In genomic region chr18:12086249-12086648, GRCh38 we compare ENCODE assay signal across 17 cellular contexts. TPM values are rescaled to one million over a fixed set of nuclear protein-coding genes. Genes with fewer than 3 reads are reported as not detected.
A peak's percentile ranks its signal among the peaks of the same experiment; 100 is the strongest.
DNase-seq lines count a peak whose midpoint lies in the region; ATAC-seq lines count a peak whose summit lies in the region.
"Had no signal": no experiment of that assay in that cellular context is flagged by ENCODE, and none has a peak within 500 bp of the region (broad histone marks: within the 10 kb centered on the region; RNA-seq: fewer than 3 reads in every experiment).

No MANE protein-coding gene starts in this region.

- peaks cover 17% of the 10 kb centered on the region for H3K27me3 Mint-ChIP-seq in activated CD8-positive, alpha-beta memory T cell treated with anti-CD3 and anti-CD28 coated beads, Interleukin-2, amount 10 ng/mL, durations not matched to agents 7 days and 5 days
- H3K27me3 Mint-ChIP-seq in stimulated activated memory B cell treated with anti-CD40 and anti-IgM and Interleukin-4, amounts not matched to agents 10 μg/mL and 1 μg/mL and 100 μg/mL, for 72 hours: peaks cover 22% of the 10 kb centered on the region

- no peak overlapping the region for H3K4me3 Mint-ChIP-seq in activated CD8-positive, alpha-beta memory T cell treated with anti-CD3 and anti-CD28 coated beads, Interleukin-2, amount 10 ng/mL, durations not matched to agents 7 days and 5 days
- H3K4me3 Mint-ChIP-seq in stimulated activated memory B cell treated with anti-CD40 and anti-IgM and Interleukin-4, amounts not matched to agents 10 μg/mL and 1 μg/mL and 100 μg/mL, for 72 hours: no peak overlapping the region
- H3K4me3 Mint-ChIP-seq: CD4-positive, CD25-positive, alpha-beta regulatory T cell; HFFc6 had no signal

- DNase-seq in activated CD8-positive, alpha-beta memory T cell treated with anti-CD3 and anti-CD28 coated beads, Interleukin-2, amount 10 ng/mL, durations not matched to agents 7 days and 5 days: peak; percentile 33
- DNase-seq in activated CD8-positive, alpha-beta memory T cell treated with anti-CD3 and anti-CD28 coated beads for 24 hours: no peak
- DNase-seq in NCI-H774 (lab: John Stamatoyannopoulos, UW): peak; percentile 76
- DNase-seq in iPS-NIHi11 (ENCODE audit: low spot score): peak; percentile 38
- DNase-seq in SIG-M5 (lab: John Stamatoyannopoulos, UW): no peak
- no peak for DNase-seq in UCSD-AML1 (lab: John Stamatoyannopoulos, UW; ENCODE audit: unreplicated experiment)
- DNase-seq: activated CD4-positive, alpha-beta T cell treated with anti-CD3 and anti-CD28 coated beads, Interleukin-2, amount 50 U/mL, for 48 hours; adrenal gland; CD4-positive, CD25-positive, alpha-beta regulatory T cell; HFFc6; SJCRH30 had no signal

- CTCF ChIA-PET in activated CD8-positive, alpha-beta memory T cell treated with anti-CD3 and anti-CD28 coated beads, Interleukin-2, amount 10 ng/mL, durations not matched to agents 7 days and 5 days (lab: Charles Lee): no interaction called here

- H3K27ac Mint-ChIP-seq in activated CD8-positive, alpha-beta memory T cell treated with anti-CD3 and anti-CD28 coated beads, Interleukin-2, amount 10 ng/mL, durations not matched to agents 7 days and 5 days: no peak overlapping the region
- no peak overlapping the region for H3K27ac Mint-ChIP-seq in stimulated activated memory B cell treated with anti-CD40 and anti-IgM and Interleukin-4, amounts not matched to agents 10 μg/mL and 1 μg/mL and 100 μg/mL, for 72 hours
- H3K27ac Mint-ChIP-seq: CD4-positive, CD25-positive, alpha-beta regulatory T cell; HFFc6 had no signal

- H3K36me3 Mint-ChIP-seq in activated CD8-positive, alpha-beta memory T cell treated with anti-CD3 and anti-CD28 coated beads, Interleukin-2, amount 10 ng/mL, durations not matched to agents 7 days and 5 days: no peaks in the 10 kb centered on the region
- H3K36me3 Mint-ChIP-seq in stimulated activated memory B cell treated with anti-CD40 and anti-IgM and Interleukin-4, amounts not matched to agents 10 μg/mL and 1 μg/mL and 100 μg/mL, for 72 hours: no peaks in the 10 kb centered on the region
- H3K36me3 Mint-ChIP-seq: CD4-positive, CD25-positive, alpha-beta regulatory T cell had no signal

- H3K4me1 Mint-ChIP-seq in activated CD8-positive, alpha-beta memory T cell treated with anti-CD3 and anti-CD28 coated beads, Interleukin-2, amount 10 ng/mL, durations not matched to agents 7 days and 5 days: no peaks in the 10 kb centered on the region
- no peaks in the 10 kb centered on the region for H3K4me1 Mint-ChIP-seq in stimulated activated memory B cell treated with anti-CD40 and anti-IgM and Interleukin-4, amounts not matched to agents 10 μg/mL and 1 μg/mL and 100 μg/mL, for 72 hours
- H3K4me1 Mint-ChIP-seq: CD4-positive, CD25-positive, alpha-beta regulatory T cell had no signal

- no peaks in the 10 kb centered on the region for H3K9me3 Mint-ChIP-seq in activated CD8-positive, alpha-beta memory T cell treated with anti-CD3 and anti-CD28 coated beads, Interleukin-2, amount 10 ng/mL, durations not matched to agents 7 days and 5 days (ENCODE audit: low read depth)
- H3K9me3 Mint-ChIP-seq in stimulated activated memory B cell treated with anti-CD40 and anti-IgM and Interleukin-4, amounts not matched to agents 10 μg/mL and 1 μg/mL and 100 μg/mL, for 72 hours: no peaks in the 10 kb centered on the region
- H3K9me3 Mint-ChIP-seq: CD4-positive, CD25-positive, alpha-beta regulatory T cell; HFFc6 had no signal

- no peak for ATAC-seq in activated CD8-positive, alpha-beta memory T cell treated with anti-CD3 and anti-CD28 coated beads, Interleukin-2, amount 10 ng/mL, durations not matched to agents 7 days and 5 days
- peak; percentile 13 for ATAC-seq in stimulated activated memory B cell treated with anti-CD40 and anti-IgM and Interleukin-4, amounts not matched to agents 10 μg/mL and 1 μg/mL and 100 μg/mL, for 72 hours
- ATAC-seq in HG03159 (IDR thresholded peaks at IDR 0.05; ENCODE audit: unreplicated experiment): no peak

RNA-seq across cellular contexts. Expression of gene ANKRD62, which starts 7.4 kb away (rescaled TPM):
- not detected for total RNA-seq in activated CD8-positive, alpha-beta memory T cell treated with anti-CD3 and anti-CD28 coated beads, Interleukin-2, amount 10 ng/mL, durations not matched to agents 7 days and 5 days
- total RNA-seq: adrenal gland; CD4-positive, CD25-positive, alpha-beta regulatory T cell; endothelial cell of umbilical vein; HFFc6; kidney epithelial cell; LHCN-M2; myocyte; SJCRH30 had no signal

Comparison
In these comparisons a context has a peak if more than half of its experiments do, and no peak if none do; other contexts are left out.
1. DNase-seq: peak in activated CD8-positive, alpha-beta memory T cell treated with anti-CD3 and anti-CD28 coated beads, Interleukin-2, amount 10 ng/mL, durations not matched to agents 7 days and 5 days (single experiment), NCI-H774 (single experiment) and iPS-NIHi11 (single experiment); none in activated CD8-positive, alpha-beta memory T cell treated with anti-CD3 and anti-CD28 coated beads for 24 hours (single experiment), SIG-M5 (single experiment) and UCSD-AML1 (single experiment).